In the genomic region with DNA sequence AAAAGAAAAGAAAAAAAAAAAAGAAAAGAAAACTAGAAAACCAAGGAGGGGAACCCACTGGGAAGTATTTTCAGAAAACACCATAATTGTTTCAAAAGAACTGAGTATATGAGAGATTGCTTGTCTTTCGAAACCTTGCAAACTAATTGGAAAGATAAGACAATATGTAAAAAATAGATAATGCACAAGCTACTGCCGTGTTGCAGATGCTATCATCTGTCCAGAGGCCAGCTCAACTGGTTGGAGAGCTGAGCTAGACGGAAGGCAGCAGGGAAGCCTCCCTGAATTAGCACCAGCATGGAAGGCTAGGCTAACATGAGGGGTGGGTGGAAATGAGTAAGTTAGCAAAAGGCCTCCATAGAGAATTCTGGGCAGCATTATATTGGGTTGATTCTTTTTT, we compare ENCODE assay signal across 3 cellular contexts.
TF ChIP-seq lines count a peak whose summit lies in the region.

No MANE protein-coding gene starts in this region.

TF ChIP-seq in SK-N-SH, 30 proteins besides CTCF, POLR2A, EP300 and RAD21:
- TF ChIP-seq GATA2 (CRISPR knock-in tag; IDR thresholded peaks at IDR 0.05) (peak; percentile 82), NRF1 (IDR thresholded peaks at IDR 0.05; ENCODE audit: low read depth, low read length) (no peak), RXRA (IDR thresholded peaks at IDR 0.05; ENCODE audit: borderline replicate concordance, low read depth) (no peak), JUND (IDR thresholded peaks at IDR 0.05) (no peak), POLR2AphosphoS5 (IDR thresholded peaks at IDR 0.05; ENCODE audit: low read depth, low read length) (no peak), USF2 (IDR thresholded peaks at IDR 0.05; ENCODE audit: borderline replicate concordance, low read depth, low read length) (no peak), REST (IDR thresholded peaks at IDR 0.05; ENCODE audit: low read depth, low read length) (no peak)
- TF ChIP-seq, protein P1, sequence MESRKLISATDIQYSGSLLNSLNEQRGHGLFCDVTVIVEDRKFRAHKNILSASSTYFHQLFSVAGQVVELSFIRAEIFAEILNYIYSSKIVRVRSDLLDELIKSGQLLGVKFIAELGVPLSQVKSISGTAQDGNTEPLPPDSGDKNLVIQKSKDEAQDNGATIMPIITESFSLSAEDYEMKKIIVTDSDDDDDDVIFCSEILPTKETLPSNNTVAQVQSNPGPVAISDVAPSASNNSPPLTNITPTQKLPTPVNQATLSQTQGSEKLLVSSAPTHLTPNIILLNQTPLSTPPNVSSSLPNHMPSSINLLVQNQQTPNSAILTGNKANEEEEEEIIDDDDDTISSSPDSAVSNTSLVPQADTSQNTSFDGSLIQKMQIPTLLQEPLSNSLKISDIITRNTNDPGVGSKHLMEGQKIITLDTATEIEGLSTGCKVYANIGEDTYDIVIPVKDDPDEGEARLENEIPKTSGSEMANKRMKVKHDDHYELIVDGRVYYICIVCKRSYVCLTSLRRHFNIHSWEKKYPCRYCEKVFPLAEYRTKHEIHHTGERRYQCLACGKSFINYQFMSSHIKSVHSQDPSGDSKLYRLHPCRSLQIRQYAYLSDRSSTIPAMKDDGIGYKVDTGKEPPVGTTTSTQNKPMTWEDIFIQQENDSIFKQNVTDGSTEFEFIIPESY (IDR thresholded peaks at IDR 0.05; ENCODE audit: borderline replicate concordance, low read depth), result no peak
TF ChIP-seq in SK-N-SH: peak in this region for 1.

TF ChIP-seq in SK-N-SH treated with all-trans-retinoic acid at 6 μM for 48 hours, 23 proteins besides CTCF, POLR2A, EP300 and RAD21:
- TF ChIP-seq ZNF8 (CRISPR knock-in tag; IDR thresholded peaks at IDR 0.05), result no peak
- TF ChIP-seq TSHZ2 (CRISPR knock-in tag; IDR thresholded peaks at IDR 0.05), result no peak
- TF ChIP-seq, protein P2, sequence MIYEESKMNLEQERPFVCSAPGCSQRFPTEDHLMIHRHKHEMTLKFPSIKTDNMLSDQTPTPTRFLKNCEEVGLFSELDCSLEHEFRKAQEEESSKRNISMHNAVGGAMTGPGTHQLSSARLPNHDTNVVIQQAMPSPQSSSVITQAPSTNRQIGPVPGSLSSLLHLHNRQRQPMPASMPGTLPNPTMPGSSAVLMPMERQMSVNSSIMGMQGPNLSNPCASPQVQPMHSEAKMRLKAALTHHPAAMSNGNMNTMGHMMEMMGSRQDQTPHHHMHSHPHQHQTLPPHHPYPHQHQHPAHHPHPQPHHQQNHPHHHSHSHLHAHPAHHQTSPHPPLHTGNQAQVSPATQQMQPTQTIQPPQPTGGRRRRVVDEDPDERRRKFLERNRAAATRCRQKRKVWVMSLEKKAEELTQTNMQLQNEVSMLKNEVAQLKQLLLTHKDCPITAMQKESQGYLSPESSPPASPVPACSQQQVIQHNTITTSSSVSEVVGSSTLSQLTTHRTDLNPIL (CRISPR knock-in tag; IDR thresholded peaks at IDR 0.05; ENCODE audit: low read depth), result no peak
- no peak for TF ChIP-seq SNAI2 (CRISPR knock-in tag; IDR thresholded peaks at IDR 0.05)
- no peak for TF ChIP-seq ESRRG (CRISPR knock-in tag; IDR thresholded peaks at IDR 0.05)
- no peak for TF ChIP-seq GLIS3 (CRISPR knock-in tag; IDR thresholded peaks at IDR 0.05)
- no peak for TF ChIP-seq CSDC2 (CRISPR knock-in tag; IDR thresholded peaks at IDR 0.05)
- TF ChIP-seq ZFP3 (CRISPR knock-in tag; IDR thresholded peaks at IDR 0.05), result no peak
- TF ChIP-seq TOX (CRISPR knock-in tag; IDR thresholded peaks at IDR 0.05; ENCODE audit: borderline replicate concordance), result no peak
- no peak for TF ChIP-seq ZNF565 (CRISPR knock-in tag; conservative IDR thresholded peaks at IDR 0.05; ENCODE audit: low read depth)
- no peak for TF ChIP-seq ISL1 (CRISPR knock-in tag; IDR thresholded peaks at IDR 0.05)
- no peak for TF ChIP-seq ZC3H10 (CRISPR knock-in tag; IDR thresholded peaks at IDR 0.05)
- no peak for TF ChIP-seq BACH2 (CRISPR knock-in tag; IDR thresholded peaks at IDR 0.05; ENCODE audit: borderline replicate concordance)
- no peak for TF ChIP-seq ZNF70 (CRISPR knock-in tag; IDR thresholded peaks at IDR 0.05)
- TF ChIP-seq, protein P3, sequence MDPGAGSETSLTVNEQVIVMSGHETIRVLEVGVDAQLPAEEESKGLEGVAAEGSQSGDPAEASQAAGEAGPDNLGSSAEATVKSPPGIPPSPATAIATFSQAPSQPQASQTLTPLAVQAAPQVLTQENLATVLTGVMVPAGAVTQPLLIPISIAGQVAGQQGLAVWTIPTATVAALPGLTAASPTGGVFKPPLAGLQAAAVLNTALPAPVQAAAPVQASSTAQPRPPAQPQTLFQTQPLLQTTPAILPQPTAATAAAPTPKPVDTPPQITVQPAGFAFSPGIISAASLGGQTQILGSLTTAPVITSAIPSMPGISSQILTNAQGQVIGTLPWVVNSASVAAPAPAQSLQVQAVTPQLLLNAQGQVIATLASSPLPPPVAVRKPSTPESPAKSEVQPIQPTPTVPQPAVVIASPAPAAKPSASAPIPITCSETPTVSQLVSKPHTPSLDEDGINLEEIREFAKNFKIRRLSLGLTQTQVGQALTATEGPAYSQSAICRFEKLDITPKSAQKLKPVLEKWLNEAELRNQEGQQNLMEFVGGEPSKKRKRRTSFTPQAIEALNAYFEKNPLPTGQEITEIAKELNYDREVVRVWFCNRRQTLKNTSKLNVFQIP (CRISPR knock-in tag; IDR thresholded peaks at IDR 0.05; ENCODE audit: borderline replicate concordance, low read depth), result no peak
- TF ChIP-seq OSR1 (CRISPR knock-in tag; IDR thresholded peaks at IDR 0.05), result no peak
- no peak for TF ChIP-seq RARB (CRISPR knock-in tag; IDR thresholded peaks at IDR 0.05)
- no peak for TF ChIP-seq ARNTL (CRISPR knock-in tag; IDR thresholded peaks at IDR 0.05; ENCODE audit: borderline replicate concordance, low read depth)

TF ChIP-seq in K562, 482 proteins besides CTCF, POLR2A, EP300 and RAD21:
- TF ChIP-seq MTA2 (IDR thresholded peaks at IDR 0.05; ENCODE audit: low read depth) (peak; percentile 42; the same call in 1 of the 2 replicates), CBFA2T2 (conservative IDR thresholded peaks at IDR 0.05) (peak; percentile 40; the same call in 1 of the 2 replicates), SRSF1 (IDR thresholded peaks at IDR 0.05; ENCODE audit: low read depth, low read length) (no peak), SMAD1 (IDR thresholded peaks at IDR 0.05; ENCODE audit: low read depth, low read length, partially characterized antibody) (no peak), KLF16 (IDR thresholded peaks at IDR 0.05) (peak; percentile 16; the same call in 1 of the 2 replicates), PML (IDR thresholded peaks at IDR 0.05; ENCODE audit: low read length) (no peak), TAL1 (IDR thresholded peaks at IDR 0.05) (peak; percentile 70), SMARCE1 (IDR thresholded peaks at IDR 0.05) (peak; percentile 35; the same call in 1 of the 2 replicates), TEAD4 (IDR thresholded peaks at IDR 0.05; ENCODE audit: low read length) (peak; percentile 81), TEAD4 (CRISPR knock-in tag; IDR thresholded peaks at IDR 0.05; ENCODE audit: borderline replicate concordance) (no peak), CREM (IDR thresholded peaks at IDR 0.05; ENCODE audit: low read depth) (no peak), SOX6 (IDR thresholded peaks at IDR 0.05) (peak; percentile 43; the same call in 1 of the 2 replicates), CBFA2T3 (IDR thresholded peaks at IDR 0.05) (peak; percentile 47), ARID1B (IDR thresholded peaks at IDR 0.05) (peak; percentile 63; the same call in 1 of the 2 replicates)
- TF ChIP-seq, protein P4, sequence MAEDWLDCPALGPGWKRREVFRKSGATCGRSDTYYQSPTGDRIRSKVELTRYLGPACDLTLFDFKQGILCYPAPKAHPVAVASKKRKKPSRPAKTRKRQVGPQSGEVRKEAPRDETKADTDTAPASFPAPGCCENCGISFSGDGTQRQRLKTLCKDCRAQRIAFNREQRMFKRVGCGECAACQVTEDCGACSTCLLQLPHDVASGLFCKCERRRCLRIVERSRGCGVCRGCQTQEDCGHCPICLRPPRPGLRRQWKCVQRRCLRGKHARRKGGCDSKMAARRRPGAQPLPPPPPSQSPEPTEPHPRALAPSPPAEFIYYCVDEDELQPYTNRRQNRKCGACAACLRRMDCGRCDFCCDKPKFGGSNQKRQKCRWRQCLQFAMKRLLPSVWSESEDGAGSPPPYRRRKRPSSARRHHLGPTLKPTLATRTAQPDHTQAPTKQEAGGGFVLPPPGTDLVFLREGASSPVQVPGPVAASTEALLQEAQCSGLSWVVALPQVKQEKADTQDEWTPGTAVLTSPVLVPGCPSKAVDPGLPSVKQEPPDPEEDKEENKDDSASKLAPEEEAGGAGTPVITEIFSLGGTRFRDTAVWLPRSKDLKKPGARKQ (CRISPR knock-in tag; IDR thresholded peaks at IDR 0.05), result no peak
